ENCODE assay signal across 8 cellular contexts in genomic region chr7:98252655-98253054, GRCh38. TPM values are rescaled to one million over a fixed set of nuclear protein-coding genes. Genes with fewer than 3 reads are reported as not detected.
DNase-seq lines count a peak whose midpoint lies in the region; ATAC-seq, FAIRE-seq and TF ChIP-seq lines count a peak whose summit lies in the region.

No MANE protein-coding gene starts in this region.

- TF ChIP-seq CTCF in 22Rv1 (IDR thresholded peaks at IDR 0.05) (no peak), brain microvascular endothelial cell (IDR thresholded peaks at IDR 0.05; ENCODE audit: low read depth, low read length, missing control alignments) (no peak), mesothelial cell of epicardium (IDR thresholded peaks at IDR 0.05; ENCODE audit: unreplicated experiment) (no peak)

- H3K4me1 Mint-ChIP-seq in mesothelial cell of epicardium, result peaks cover 24% of the 10 kb centered on the region

- peak; percentile 0 for ATAC-seq in HG03280 (IDR thresholded peaks at IDR 0.05; ENCODE audit: unreplicated experiment)
- ATAC-seq in HG03039 (IDR thresholded peaks at IDR 0.05; ENCODE audit: unreplicated experiment), result no peak

- peak overlapping the region; percentile 89 for H3K4me3 ChIP-seq in brain microvascular endothelial cell (ENCODE audit: low read depth, low read length)

- peak overlapping the region; percentile 83 for H3K27ac ChIP-seq in 22Rv1
- peak overlapping the region; percentile 56 for H3K27ac ChIP-seq in brain microvascular endothelial cell

- DNase-seq in brain microvascular endothelial cell (no peak), mesothelial cell of epicardium (ENCODE audit: low spot score in 2 of 2, unreplicated experiment in 2 of 2) (no peak), NCI-H69 (lab: John Stamatoyannopoulos, UW) (no peak), SW 1271 (lab: John Stamatoyannopoulos, UW) (no peak), GM12892 (ENCODE audit: insufficient read length) (no peak)

- no peak for TF ChIP-seq POLR2A in GM12892 (IDR thresholded peaks at IDR 0.05; ENCODE audit: low read depth, low read length)

- no peaks in the 10 kb centered on the region for H3K27me3 ChIP-seq in brain microvascular endothelial cell (replicated peaks)

- FAIRE-seq in GM12892 (lab: Jason Lieb, UNC), result no peak

- peaks cover 11% of the 10 kb centered on the region for H3K36me3 Mint-ChIP-seq in mesothelial cell of epicardium

- no peaks in the 10 kb centered on the region for H3K27me3 Mint-ChIP-seq in mesothelial cell of epicardium (ENCODE audit: low read depth)

- H3K27ac Mint-ChIP-seq in mesothelial cell of epicardium, result peak overlapping the region; percentile 91

- in situ Hi-C loops in brain microvascular endothelial cell (cut with HindIII; ENCODE audit: low pct_ligation_motif_present, low sequenced_read_pairs), result no loop called here

- H3K9me3 Mint-ChIP-seq in mesothelial cell of epicardium, result no peaks in the 10 kb centered on the region

- H3K4me3 Mint-ChIP-seq in mesothelial cell of epicardium, result peak overlapping the region; percentile 92

- peaks cover 6% of the 10 kb centered on the region for H3K36me3 ChIP-seq in brain microvascular endothelial cell (replicated peaks)

RNA-seq across cellular contexts. Expression of gene TECPR1, which starts 0.6 kb away (rescaled TPM):
- 35.7 to 38.0 TPM (median 37.0 TPM) in 3 replicates for total RNA-seq in mesothelial cell of epicardium
- polyA plus RNA-seq in GM12892 (2012; ENCODE audit: missing spikeins), result 6.4 TPM

RNA-seq across cellular contexts. Expression of gene BRI3, which starts 28.8 kb away (rescaled TPM):
- 112 to 115 TPM (median 113 TPM) in 3 replicates for total RNA-seq in mesothelial cell of epicardium
- polyA plus RNA-seq in GM12892 (2012; ENCODE audit: missing spikeins), result 62.1 TPM

RNA-seq across cellular contexts. Expression of gene BHLHA15, which starts 41.4 kb away (rescaled TPM):
- total RNA-seq in mesothelial cell of epicardium, result 0.57 to 1.0 TPM in 2 of 3 replicates, not detected in the other
- not detected for polyA plus RNA-seq in GM12892 (2012; ENCODE audit: missing spikeins)
